ENCODE assay signal across 26 cellular contexts in the genomic region with DNA sequence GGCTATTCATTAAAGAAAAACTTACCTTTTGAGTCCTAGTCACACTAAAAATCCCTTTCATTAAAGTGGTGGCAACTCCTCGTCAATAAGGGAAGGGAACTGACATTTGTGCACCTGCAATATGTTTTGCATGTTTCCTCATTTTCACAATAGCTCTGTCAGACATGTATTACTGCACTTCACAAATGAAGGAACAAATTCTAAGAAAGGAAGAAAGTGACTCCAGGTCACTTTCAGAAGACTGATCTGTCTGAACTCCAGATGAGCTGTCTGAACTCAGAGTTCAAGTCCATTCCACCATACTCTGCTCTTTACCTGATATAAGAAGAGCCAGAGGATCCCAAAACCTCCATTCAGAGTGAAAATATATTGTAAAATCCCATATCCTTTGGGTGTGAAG. TPM values are rescaled to one million over a fixed set of nuclear protein-coding genes. Genes with fewer than 3 reads are reported as not detected.
A peak's percentile ranks its signal among the peaks of the same experiment; 100 is the strongest.
DNase-seq lines count a peak whose midpoint lies in the region; ATAC-seq, FAIRE-seq and TF ChIP-seq lines count a peak whose summit lies in the region.
"Had no signal": no experiment of that assay in that cellular context is flagged by ENCODE, and none has a peak within 500 bp of the region (broad histone marks: within the 10 kb centered on the region; RNA-seq: fewer than 3 reads in every experiment).

No MANE protein-coding gene starts in this region.

- no peaks in the 10 kb centered on the region for H3K36me3 ChIP-seq in suprapubic skin
- H3K36me3 ChIP-seq: esophagus squamous epithelium, pancreas, sigmoid colon had no signal

- H3K27me3 Mint-ChIP-seq in stimulated activated naive B cell treated with anti-CD40 and anti-IgM and Interleukin-4, amounts not matched to agents 10 μg/mL and 1 μg/mL and 100 μg/mL, for 72 hours, result no peaks in the 10 kb centered on the region
- H3K27me3 Mint-ChIP-seq: activated naive CD8-positive, alpha-beta T cell; activated T-helper 17 cell treated with anti-CD3 and anti-CD28 coated beads, Interleukin-2, amount 50 U/mL, for 72 hours; CD8-positive, alpha-beta memory T cell; naive thymus-derived CD8-positive, alpha-beta T cell had no signal

- peaks cover 0 to 3% of the 10 kb centered on the region in 2 donors for H3K36me3 Mint-ChIP-seq in stimulated activated naive B cell treated with anti-CD40 and anti-IgM and Interleukin-4, amounts not matched to agents 10 μg/mL and 1 μg/mL and 100 μg/mL, for 72 hours
- H3K36me3 Mint-ChIP-seq: activated naive CD8-positive, alpha-beta T cell had no signal

- TF ChIP-seq POLR2A in GM12891 (IDR thresholded peaks at IDR 0.05; ENCODE audit: low read depth, low read length) (no peak), suprapubic skin (IDR thresholded peaks at IDR 0.05) (no peak)

- H3K9me3 Mint-ChIP-seq in stimulated activated naive B cell treated with anti-CD40 and anti-IgM and Interleukin-4, amounts not matched to agents 10 μg/mL and 1 μg/mL and 100 μg/mL, for 72 hours, result peaks cover 2 to 4% of the 10 kb centered on the region in 2 donors
- H3K9me3 Mint-ChIP-seq: activated T-helper 17 cell treated with anti-CD3 and anti-CD28 coated beads, Interleukin-2, amount 50 U/mL, for 72 hours had no signal

- no peak overlapping the region for H3K27ac Mint-ChIP-seq in stimulated activated naive B cell treated with anti-CD40 and anti-IgM and Interleukin-4, amounts not matched to agents 10 μg/mL and 1 μg/mL and 100 μg/mL, for 72 hours
- H3K27ac Mint-ChIP-seq: activated CD4-positive, alpha-beta T cell treated with anti-CD3 and anti-CD28 coated beads, Interleukin-2, amount 10 ng/mL, durations not matched to agents 24 days and 14 days; activated naive CD8-positive, alpha-beta T cell; activated T-helper 17 cell treated with anti-CD3 and anti-CD28 coated beads, Interleukin-2, amount 50 U/mL, for 72 hours had no signal

- WGBS in suprapubic skin, result 71% methylated on average over 1 of the region's 1 CpG

- ATAC-seq in HG02678 (IDR thresholded peaks at IDR 0.05; ENCODE audit: unreplicated experiment), result peak; percentile 29
- peak; percentile 24 to 52 for ATAC-seq in stimulated activated naive B cell treated with anti-CD40 and anti-IgM and Interleukin-4, amounts not matched to agents 10 μg/mL and 1 μg/mL and 100 μg/mL, for 72 hours (replicated peaks)
- ATAC-seq: activated T-helper 17 cell treated with anti-CD3 and anti-CD28 coated beads, Interleukin-2, amount 50 U/mL, for 72 hours; naive thymus-derived CD8-positive, alpha-beta T cell; pancreas had no signal

- no peaks in the 10 kb centered on the region for H3K27me3 ChIP-seq in suprapubic skin
- H3K27me3 ChIP-seq: esophagus squamous epithelium, pancreas, sigmoid colon had no signal

- peaks cover 23 to 33% of the 10 kb centered on the region in 2 donors for H3K4me1 Mint-ChIP-seq in stimulated activated naive B cell treated with anti-CD40 and anti-IgM and Interleukin-4, amounts not matched to agents 10 μg/mL and 1 μg/mL and 100 μg/mL, for 72 hours
- H3K4me1 Mint-ChIP-seq: CD8-positive, alpha-beta memory T cell had no signal

- peaks cover 3% of the 10 kb centered on the region for H3K4me1 ChIP-seq in suprapubic skin
- H3K4me1 ChIP-seq: pancreas, sigmoid colon had no signal

- no peak for TF ChIP-seq CTCF in suprapubic skin (IDR thresholded peaks at IDR 0.05)

- no peaks in the 10 kb centered on the region for H3K9me3 ChIP-seq in suprapubic skin
- H3K9me3 ChIP-seq: esophagus squamous epithelium, pancreas, sigmoid colon had no signal

- TF ChIP-seq EP300 in suprapubic skin (IDR thresholded peaks at IDR 0.05), result no peak

- H3K4me3 Mint-ChIP-seq in stimulated activated naive B cell treated with anti-CD40 and anti-IgM and Interleukin-4, amounts not matched to agents 10 μg/mL and 1 μg/mL and 100 μg/mL, for 72 hours, result no peak overlapping the region
- H3K4me3 Mint-ChIP-seq: activated CD4-positive, alpha-beta T cell treated with anti-CD3 and anti-CD28 coated beads, Interleukin-2, amount 10 ng/mL, durations not matched to agents 24 days and 14 days; activated naive CD8-positive, alpha-beta T cell; activated T-helper 17 cell treated with anti-CD3 and anti-CD28 coated beads, Interleukin-2, amount 50 U/mL, for 72 hours; CD8-positive, alpha-beta memory T cell; naive thymus-derived CD8-positive, alpha-beta T cell had no signal

- H3K4me3 ChIP-seq in suprapubic skin, result no peak overlapping the region
- H3K4me3 ChIP-seq: esophagus squamous epithelium, pancreas, sigmoid colon had no signal

- FAIRE-seq in GM12891 (lab: Jason Lieb, UNC), result peak; percentile 45
- FAIRE-seq in HTR-8/SVneo (lab: Jason Lieb, UNC), result no peak
- FAIRE-seq: kidney, pancreas, TTC549 had no signal

- DNase-seq in GM12891 (ENCODE audit: insufficient read length, low spot score), result no peak
- peak; percentile 67 for DNase-seq in NOMO-1 treated with dmso at 0.1 percent for 144 hours (lab: John Stamatoyannopoulos, UW; ENCODE audit: unreplicated experiment)
- no peak for DNase-seq in stimulated activated naive B cell treated with anti-CD40 and anti-IgM and Interleukin-4, amounts not matched to agents 10 μg/mL and 1 μg/mL and 100 μg/mL, for 72 hours
- no peak for DNase-seq in effector CD4-positive, alpha-beta T cell
- DNase-seq in HTR-8/SVneo (ENCODE audit: insufficient read length, low spot score), result no peak
- no peak for DNase-seq in suprapubic skin (ENCODE audit: low spot score in 2 of 2)
- DNase-seq: activated CD4-positive, alpha-beta T cell treated with anti-CD3 and anti-CD28 coated beads, Interleukin-2, amount 10 ng/mL, durations not matched to agents 24 days and 14 days; CD8-positive, alpha-beta memory T cell; DMS53; effector CD8-positive, alpha-beta T cell; esophagus squamous epithelium; kidney; mesendoderm; naive thymus-derived CD8-positive, alpha-beta T cell; NCI-H1105; NCI-H2081; NCI-H446 treated with DMSO at 0.1 percent for 48 hours; pancreas; sigmoid colon; SW 1271 had no signal

- H3K27ac ChIP-seq in suprapubic skin, result no peak overlapping the region
- H3K27ac ChIP-seq: KMS-11, pancreas, RWPE1 had no signal

TF ChIP-seq in GM12891, 5 proteins besides CTCF, POLR2A, EP300 and RAD21:
- TF ChIP-seq POLR2AphosphoS5 (IDR thresholded peaks at IDR 0.05; ENCODE audit: low read depth, low read length) (no peak), SPI1 (IDR thresholded peaks at IDR 0.05; ENCODE audit: low read depth, low read length) (peak; percentile 22; the same call in 1 of the 2 replicates)

RNA-seq across cellular contexts. Expression of a gene that starts 50.3 kb away (rescaled TPM):
- polyA plus RNA-seq in GM12891 (2012; ENCODE audit: low read depth, missing spikeins), result 19.7 TPM
- total RNA-seq in suprapubic skin, result 10 to 100 TPM; 11.8 to 52.8 (median 17.2) TPM
